ENCODE assay signal across 1 cellular context in genomic region chr9:127209948-127210621, GRCh38.
TF ChIP-seq lines count a peak whose summit lies in the region.

No MANE protein-coding gene starts in this region.

TF ChIP-seq in H1, 55 proteins besides CTCF, POLR2A, EP300 and RAD21:
- TF ChIP-seq RNF2 (IDR thresholded peaks at IDR 0.05; ENCODE audit: borderline replicate concordance, low read depth, low read length, missing control alignments, poor library complexity, severe bottlenecking): no peak
- TF ChIP-seq SRF (IDR thresholded peaks at IDR 0.05; ENCODE audit: low read depth, low read length): no peak
- TF ChIP-seq CHD7 (IDR thresholded peaks at IDR 0.05; ENCODE audit: insufficient replicate concordance, low read length): no peak
- no peak for TF ChIP-seq SIRT6 (IDR thresholded peaks at IDR 0.05; ENCODE audit: low read length)
- TF ChIP-seq CEBPB (IDR thresholded peaks at IDR 0.05; ENCODE audit: low read depth, low read length): no peak
- TF ChIP-seq HDAC6 (IDR thresholded peaks at IDR 0.05; ENCODE audit: low read depth, low read length): no peak
- no peak for TF ChIP-seq ATF2 (IDR thresholded peaks at IDR 0.05; ENCODE audit: low read length)
- no peak for TF ChIP-seq SP2 (IDR thresholded peaks at IDR 0.05; ENCODE audit: low read length)
- no peak for TF ChIP-seq BCL11A (IDR thresholded peaks at IDR 0.05; ENCODE audit: low read depth in 2 of 2, low read length in 2 of 2)
- TF ChIP-seq BRCA1 (IDR thresholded peaks at IDR 0.05; ENCODE audit: low read depth, low read length): no peak
- no peak for TF ChIP-seq POU5F1 (IDR thresholded peaks at IDR 0.05; ENCODE audit: low read depth, low read length)
- no peak for TF ChIP-seq KDM1A (IDR thresholded peaks at IDR 0.05; ENCODE audit: borderline replicate concordance, low read length)
- no peak for TF ChIP-seq ASH2L (IDR thresholded peaks at IDR 0.05; ENCODE audit: low read length)
